ENCODE assay signal across 13 cellular contexts in the genomic region with DNA sequence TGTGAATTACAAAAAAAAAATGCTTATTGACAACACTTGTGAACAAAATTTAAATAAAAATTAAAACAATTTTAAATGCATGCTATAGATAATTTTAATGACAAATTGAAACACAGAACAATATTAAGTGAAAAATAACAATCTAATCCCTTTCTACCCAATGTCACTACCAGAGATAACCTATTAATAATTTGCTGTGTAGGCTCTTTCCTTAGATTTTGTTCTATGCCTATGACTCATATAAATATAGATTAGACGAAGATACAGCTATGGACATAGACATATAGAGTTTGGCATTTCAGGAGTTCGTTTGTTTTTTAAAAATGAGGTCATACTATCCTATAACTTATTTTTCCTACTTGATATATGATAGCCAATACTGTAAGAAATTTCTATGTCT. TPM values are rescaled to one million over a fixed set of nuclear protein-coding genes. Genes with fewer than 3 reads are reported as not detected.
"Had no signal": no experiment of that assay in that cellular context is flagged by ENCODE, and none has a peak within 500 bp of the region (broad histone marks: within the 10 kb centered on the region; RNA-seq: fewer than 3 reads in every experiment).

No MANE protein-coding gene starts in this region.

- H3K4me1 ChIP-seq: ascending aorta, tibial nerve, vagina had no signal

- H3K9me3 ChIP-seq: ascending aorta, tibial nerve, vagina had no signal

- H3K27ac ChIP-seq: ascending aorta, tibial nerve, vagina had no signal

- H3K27me3 Mint-ChIP-seq: activated CD4-positive, alpha-beta memory T cell treated with anti-CD3 and anti-CD28 coated beads for 36 hours had no signal

- H3K27me3 ChIP-seq: ascending aorta, tibial nerve, vagina had no signal

- FAIRE-seq: bronchial epithelial cell, islet of Langerhans had no signal

- DNase-seq: activated CD4-positive, alpha-beta memory T cell treated with anti-CD3 and anti-CD28 coated beads for 36 hours; activated gamma-delta T cell; activated T-cell treated with anti-CD3 and anti-CD28 coated beads, Interleukin-2, amount 50 U/mL, for 48 hours; midbrain; stimulated activated naive CD4-positive, alpha-beta T cell; T-helper 1 cell; T1000 had no signal

- H3K36me3 ChIP-seq: ascending aorta, tibial nerve, vagina had no signal

- ATAC-seq: esophagus mucosa had no signal

- H3K9me3 Mint-ChIP-seq: activated CD4-positive, alpha-beta memory T cell treated with anti-CD3 and anti-CD28 coated beads for 36 hours had no signal

- H3K4me3 ChIP-seq: ascending aorta, tibial nerve, vagina had no signal

- H3K4me3 Mint-ChIP-seq: activated CD4-positive, alpha-beta memory T cell treated with anti-CD3 and anti-CD28 coated beads for 36 hours had no signal

RNA-seq across cellular contexts. Expression of gene PLAC8, which starts 18.1 kb away (rescaled TPM):
- total RNA-seq: vagina had no signal
